Comparison of ENCODE assay signal across 8 cellular contexts in the genomic region with DNA sequence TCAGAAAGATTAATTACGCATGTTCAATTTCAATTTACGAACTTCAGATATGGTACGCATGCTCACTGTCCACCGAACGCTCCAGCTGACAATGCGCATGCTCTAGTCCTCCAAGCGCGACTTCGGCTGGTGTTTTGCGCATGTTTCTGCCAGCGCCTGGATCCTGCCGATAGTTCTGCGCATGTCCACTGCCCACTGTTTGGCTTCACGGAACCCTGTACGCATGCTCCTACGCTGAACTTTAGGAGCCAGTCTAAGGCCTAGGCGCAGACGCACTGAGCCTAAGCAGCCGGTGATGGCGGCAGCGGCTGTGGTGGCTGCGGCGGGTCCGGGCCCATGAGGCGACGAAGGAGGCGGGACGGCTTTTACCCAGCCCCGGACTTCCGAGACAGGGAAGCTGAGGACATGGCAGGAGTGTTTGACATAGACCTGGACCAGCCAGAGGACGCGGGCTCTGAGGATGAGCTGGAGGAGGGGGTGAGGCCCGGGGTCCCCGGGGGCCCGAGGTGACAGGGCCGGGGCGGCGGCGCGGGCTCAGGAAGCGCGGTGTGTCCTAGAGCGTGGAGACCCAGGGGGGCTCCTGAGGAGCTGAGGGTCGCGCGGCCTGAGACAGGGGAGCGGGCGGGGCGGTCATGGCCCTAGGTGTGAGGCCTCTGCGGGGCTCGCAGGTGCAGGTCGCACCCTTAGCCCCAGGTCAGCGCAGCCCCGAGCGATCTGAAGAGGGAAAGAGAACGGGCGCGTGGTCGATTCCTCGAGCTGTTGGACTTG. TPM values are rescaled to one million over a fixed set of nuclear protein-coding genes. Genes with fewer than 3 reads are reported as not detected.
DNase-seq lines count a peak whose midpoint lies in the region; ATAC-seq, FAIRE-seq and TF ChIP-seq lines count a peak whose summit lies in the region.

A gene (plus strand): TSS at position 273 of the 768 bp plus-strand sequence. CDS start 64 bp downstream, at position 337.
A gene with protein sequence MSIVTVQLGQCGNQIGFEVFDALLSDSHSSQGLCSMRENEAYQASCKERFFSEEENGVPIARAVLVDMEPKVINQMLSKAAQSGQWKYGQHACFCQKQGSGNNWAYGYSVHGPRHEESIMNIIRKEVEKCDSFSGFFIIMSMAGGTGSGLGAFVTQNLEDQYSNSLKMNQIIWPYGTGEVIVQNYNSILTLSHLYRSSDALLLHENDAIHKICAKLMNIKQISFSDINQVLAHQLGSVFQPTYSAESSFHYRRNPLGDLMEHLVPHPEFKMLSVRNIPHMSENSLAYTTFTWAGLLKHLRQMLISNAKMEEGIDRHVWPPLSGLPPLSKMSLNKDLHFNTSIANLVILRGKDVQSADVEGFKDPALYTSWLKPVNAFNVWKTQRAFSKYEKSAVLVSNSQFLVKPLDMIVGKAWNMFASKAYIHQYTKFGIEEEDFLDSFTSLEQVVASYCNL (minus strand): TSS at position 95 of the 768 bp plus-strand sequence. CDS start 1,941 bp downstream, outside the sequence.

- H3K4me3 ChIP-seq in fibroblast of pulmonary artery (replicated peaks; ENCODE audit: low read depth, low read length) = peak within 1 kb of the TSS; percentile 92

- ATAC-seq in natural killer cell treated with Interleukin-12 subunit alpha and Interleukin-12 subunit beta and Interleukin-15 and Interleukin-18, amount 100 ng/mL, for 72 hours = peak; percentile 97 to 98
- ATAC-seq in stimulated activated naive CD8-positive, alpha-beta T cell treated with anti-CD3 and anti-CD28 coated beads, Interleukin-15, Interleukin-2, amounts not matched to agents 100 U/mL and 50 U/mL, for 24 hours = peak; percentile 97

- peaks cover 38 to 39% of the 10 kb centered on the region in 2 donors for H3K4me1 Mint-ChIP-seq in natural killer cell treated with Interleukin-12 subunit alpha and Interleukin-12 subunit beta and Interleukin-15 and Interleukin-18, amount 100 ng/mL, for 72 hours (ENCODE audit: low read depth in 2 of 2)

- H3K9me3 Mint-ChIP-seq in natural killer cell treated with Interleukin-12 subunit alpha and Interleukin-12 subunit beta and Interleukin-15 and Interleukin-18, amount 100 ng/mL, for 72 hours = no peaks in the 10 kb centered on the region

- FAIRE-seq in H54 (lab: Jason Lieb, UNC) = peak; percentile 98

- TF ChIP-seq CTCF in fibroblast of pulmonary artery (IDR thresholded peaks at IDR 0.05; ENCODE audit: low read length, missing control alignments) = no peak

- peaks cover 21% of the 10 kb centered on the region for H3K36me3 Mint-ChIP-seq in natural killer cell treated with Interleukin-12 subunit alpha and Interleukin-12 subunit beta and Interleukin-15 and Interleukin-18, amount 100 ng/mL, for 72 hours

- peak; percentile 98 for TF ChIP-seq POLR2A in H54 (IDR thresholded peaks at IDR 0.05; ENCODE audit: low read depth, low read length)

- DNase-seq in EL (peak; percentile 99), H54 (ENCODE audit: insufficient read length, low spot score) (peak; percentile 98), M059J (ENCODE audit: low read depth) (peak; percentile 98), SHP77 (lab: John Stamatoyannopoulos, UW) (peak; percentile 95 to 98), fibroblast of pulmonary artery (ENCODE audit: low read depth) (peak; percentile 100)
- DNase-seq in activated effector memory CD4-positive, alpha-beta T cell treated with anti-CD3 and anti-CD28 coated beads, Interleukin-2, amount 50 U/mL, for 16 hours = peak; percentile 99
- DNase-seq in natural killer cell treated with Interleukin-12 subunit alpha and Interleukin-12 subunit beta and Interleukin-15 and Interleukin-18, amount 100 ng/mL, for 72 hours (ENCODE audit: low spot score) = peak; percentile 97
- DNase-seq in stimulated activated naive CD8-positive, alpha-beta T cell treated with anti-CD3 and anti-CD28 coated beads, Interleukin-15, Interleukin-2, amounts not matched to agents 100 U/mL and 50 U/mL, for 24 hours = peak; percentile 97

- peak within 1 kb of the TSS; percentile 91 to 95 for H3K27ac Mint-ChIP-seq in natural killer cell treated with Interleukin-12 subunit alpha and Interleukin-12 subunit beta and Interleukin-15 and Interleukin-18, amount 100 ng/mL, for 72 hours

- no peaks in the 10 kb centered on the region for H3K27me3 Mint-ChIP-seq in natural killer cell treated with Interleukin-12 subunit alpha and Interleukin-12 subunit beta and Interleukin-15 and Interleukin-18, amount 100 ng/mL, for 72 hours

- peak within 1 kb of the TSS; percentile 99 for H3K4me3 Mint-ChIP-seq in natural killer cell treated with Interleukin-12 subunit alpha and Interleukin-12 subunit beta and Interleukin-15 and Interleukin-18, amount 100 ng/mL, for 72 hours

RNA-seq across cellular contexts. Expression of the first gene that starts in this region (rescaled TPM):
- total RNA-seq in M059J (2014; rRNA removed; shearing (Covaris generic)) = 15.7 and 25.0 TPM in 2 replicates
- total RNA-seq in natural killer cell treated with Interleukin-12 subunit alpha and Interleukin-12 subunit beta and Interleukin-15 and Interleukin-18, amount 100 ng/mL, for 72 hours = 10 to 100 TPM; 50.8 to 95.1 TPM

RNA-seq across cellular contexts. Expression of the second gene that starts in this region (rescaled TPM):
- 9.2 and 11.4 TPM in 2 replicates for total RNA-seq in M059J (2014; rRNA removed; shearing (Covaris generic))
- total RNA-seq in natural killer cell treated with Interleukin-12 subunit alpha and Interleukin-12 subunit beta and Interleukin-15 and Interleukin-18, amount 100 ng/mL, for 72 hours = 10 to 100 TPM; 10.6 to 15.1 TPM

Comparison
In these comparisons a context has a peak if more than half of its experiments do, and no peak if none do; other contexts are left out.
1. Peak in every context shown above with its lines: DNase-seq, ATAC-seq and H3K4me3 ChIP-seq.